Comparison of ENCODE assay signal across 24 cellular contexts in genomic region chr3:103624289-103624688, GRCh38.
"Had no signal": no experiment of that assay in that cellular context is flagged by ENCODE, and none has a peak within 500 bp of the region (broad histone marks: within the 10 kb centered on the region; RNA-seq: fewer than 3 reads in every experiment).

No MANE protein-coding gene starts in this region.

- H3K27ac ChIP-seq: coronary artery, dorsolateral prefrontal cortex, epithelial cell of prostate, esophagus squamous epithelium, gastrocnemius medialis, heart right ventricle, left lung, lower lobe of right lung had no signal

- H3K9me3 ChIP-seq: esophagus squamous epithelium, gastrocnemius medialis, lower lobe of right lung had no signal

- H3K27me3 ChIP-seq: dorsolateral prefrontal cortex, esophagus squamous epithelium, gastrocnemius medialis, heart right ventricle, left lung had no signal

- H3K4me1 ChIP-seq: esophagus squamous epithelium, gastrocnemius medialis, heart right ventricle, left lung, lower lobe of right lung had no signal

- H3K36me3 ChIP-seq: esophagus squamous epithelium, gastrocnemius medialis, heart right ventricle, left lung, lower lobe of right lung had no signal

- H3K4me3 ChIP-seq: coronary artery, dorsolateral prefrontal cortex, esophagus squamous epithelium, gastrocnemius medialis, heart right ventricle, left lung, lower lobe of right lung, mucosa of descending colon had no signal

- DNase-seq: dermis blood vessel endothelial cell; dorsolateral prefrontal cortex; effector CD4-positive, alpha-beta T cell; effector memory CD8-positive, alpha-beta T cell; endodermal cell; erythroblast; esophagus squamous epithelium; foreskin fibroblast; foreskin melanocyte; gastrocnemius medialis; glutamatergic neuron; head of caudate nucleus; heart right ventricle; hippocampal formation; left cardiac atrium; left lung; left ventricle myocardium superior; lower lobe of right lung; mesenchymal stem cell; mucosa of descending colon; naive B cell had no signal

- ATAC-seq: effector memory CD8-positive, alpha-beta T cell; esophagus mucosa; gastrocnemius medialis; heart right ventricle; left cardiac atrium; left lung; left ventricle myocardium superior; lower lobe of right lung; mucosa of descending colon had no signal
